ENCODE assay signal across 22 cellular contexts in the genomic region with DNA sequence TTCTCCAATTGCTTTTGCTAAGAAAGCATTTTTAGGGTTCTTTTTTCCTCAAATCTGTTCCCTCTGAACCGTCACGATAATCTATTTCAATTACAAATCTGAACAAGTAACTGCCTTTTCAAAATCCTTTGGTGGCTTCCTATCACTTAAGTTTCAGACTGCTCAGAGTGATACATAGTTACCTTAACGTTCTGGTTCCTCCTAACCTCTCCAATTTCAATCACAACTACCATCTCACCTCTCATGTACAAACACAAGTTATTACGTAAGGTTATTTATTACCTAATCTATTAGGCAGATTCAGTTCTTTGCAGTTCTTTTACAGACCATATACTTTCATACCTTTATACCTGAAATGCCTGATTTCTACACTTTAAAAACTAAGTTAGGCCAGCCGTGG. TPM values are rescaled to one million over a fixed set of nuclear protein-coding genes. Genes with fewer than 3 reads are reported as not detected.
"Had no signal": no experiment of that assay in that cellular context is flagged by ENCODE, and none has a peak within 500 bp of the region (broad histone marks: within the 10 kb centered on the region; RNA-seq: fewer than 3 reads in every experiment).

No MANE protein-coding gene starts in this region.

- ATAC-seq: activated T-helper 17 cell treated with anti-CD3 and anti-CD28 coated beads, Interleukin-2, amount 50 U/mL, for 72 hours; T-helper 17 cell had no signal

- H3K36me3 ChIP-seq: brain microvascular endothelial cell, MG63 had no signal

- FAIRE-seq: RCC 7860 had no signal

- H3K4me3 ChIP-seq: MG63 had no signal

- H3K27me3 ChIP-seq: brain microvascular endothelial cell, MG63 had no signal

- DNase-seq: activated B cell treated with CpG ODN at 0.5 μM for 24 hours; activated CD4-positive, alpha-beta memory T cell treated with anti-CD3 and anti-CD28 coated beads for 36 hours; activated CD4-positive, alpha-beta T cell treated with anti-CD3 and anti-CD28 coated beads, Interleukin-2, amount 10 ng/mL, durations not matched to agents 7 days and 5 days; activated CD8-positive, alpha-beta memory T cell treated with anti-CD3 and anti-CD28 coated beads for 24 hours; activated gamma-delta T cell; activated naive CD4-positive, alpha-beta T cell treated with anti-CD3 and anti-CD28 coated beads for 36 hours; activated T-cell treated with anti-CD3 and anti-CD28 coated beads, Interleukin-2, amount 50 U/mL, for 48 hours; amygdala; brain microvascular endothelial cell; MG63; MV-4-11; NCI-H1092 treated with DMSO at 0.1 percent for 48 hours; NCI-H1417 treated with DMSO at 0.1 percent for 48 hours; NCI-H1694; NCI-H2029 treated with DMSO at 0.1 percent for 48 hours; NCI-H524; SIG-M5; T-helper 17 cell; T-helper 9 cell had no signal

- H3K27ac ChIP-seq: brain microvascular endothelial cell had no signal

- H3K9me3 ChIP-seq: MG63 had no signal

RNA-seq across cellular contexts. Expression of a gene that starts 12.1 kb away (rescaled TPM):
- total RNA-seq: activated B cell treated with CpG ODN at 0.5 μM for 24 hours; activated CD4-positive, alpha-beta memory T cell treated with anti-CD3 and anti-CD28 coated beads for 36 hours; activated CD4-positive, alpha-beta T cell treated with anti-CD3 and anti-CD28 coated beads, Interleukin-2, amount 10 ng/mL, durations not matched to agents 7 days and 5 days; activated naive CD4-positive, alpha-beta T cell treated with anti-CD3 and anti-CD28 coated beads for 36 hours; activated T-helper 17 cell treated with anti-CD3 and anti-CD28 coated beads, Interleukin-2, amount 50 U/mL, for 72 hours; cardiac septum had no signal
